19 cellular contexts compared by ENCODE assay signal in genomic region chr11:45400594-45400993, GRCh38.
A peak's percentile ranks its signal among the peaks of the same experiment; 100 is the strongest.
DNase-seq lines count a peak whose midpoint lies in the region; FAIRE-seq and TF ChIP-seq lines count a peak whose summit lies in the region.
"Had no signal": no experiment of that assay in that cellular context is flagged by ENCODE, and none has a peak within 500 bp of the region (broad histone marks: within the 10 kb centered on the region; RNA-seq: fewer than 3 reads in every experiment).

No MANE protein-coding gene starts in this region.

- H3K4me2 ChIP-seq in astrocyte (ENCODE audit: low read length): peak overlapping the region; percentile 78
- H3K4me2 ChIP-seq: BLaER1 had no signal

- no peaks in the 10 kb centered on the region for H3K36me3 Mint-ChIP-seq in HFFc6 (ENCODE audit: low read depth)
- no peaks in the 10 kb centered on the region for H3K36me3 Mint-ChIP-seq in astrocyte (ENCODE audit: low read depth, unreplicated experiment)
- H3K36me3 Mint-ChIP-seq: activated CD4-positive, alpha-beta memory T cell treated with anti-CD3 and anti-CD28 coated beads for 36 hours had no signal

- WGBS in esophagus squamous epithelium, 2 donors: 72 to 85% methylated on average over 5 to 7 of the region's 8 CpGs

- H3K27me3 ChIP-seq in AG04450 (ENCODE audit: control insufficient read depth, insufficient read depth, low read length) (no peaks in the 10 kb centered on the region), astrocyte (ENCODE audit: insufficient read depth, low read length) (peaks cover 5% of the 10 kb centered on the region), esophagus squamous epithelium (peaks cover 0 to 35% (median 0%) of the 10 kb centered on the region in 4 donors)
- H3K27me3 ChIP-seq: BLaER1, Peyer's patch, vagina had no signal

- no peak overlapping the region for H3K4me3 ChIP-seq in AG04450 (ENCODE audit: low read depth, low read length)
- no peak overlapping the region for H3K4me3 ChIP-seq in astrocyte (ENCODE audit: insufficient read depth, low read depth, low read length)
- no peak overlapping the region for H3K4me3 ChIP-seq in esophagus squamous epithelium
- H3K4me3 ChIP-seq: BLaER1, Peyer's patch, psoas muscle, vagina had no signal

- H3K4me1 Mint-ChIP-seq in HFFc6 (ENCODE audit: low read depth): peaks cover 63% of the 10 kb centered on the region
- peaks cover 15% of the 10 kb centered on the region for H3K4me1 Mint-ChIP-seq in astrocyte (ENCODE audit: low read depth, unreplicated experiment)

- TF ChIP-seq CTCF in AG04450 (IDR thresholded peaks at IDR 0.05; ENCODE audit: low read depth, low read length): no peak
- no peak for TF ChIP-seq CTCF in HFFc6 (IDR thresholded peaks at IDR 0.05)
- TF ChIP-seq CTCF in astrocyte (IDR thresholded peaks at IDR 0.05; ENCODE audit: insufficient read depth, low read depth, low read length): no peak
- TF ChIP-seq CTCF in esophagus squamous epithelium (IDR thresholded peaks at IDR 0.05): no peak

- H3K27me3 Mint-ChIP-seq in HFFc6 (ENCODE audit: insufficient read depth) (peaks cover 7% of the 10 kb centered on the region; the same call in 1 of the 2 replicates), astrocyte (ENCODE audit: low read depth, unreplicated experiment) (peaks cover 55% of the 10 kb centered on the region)

- CTCF ChIA-PET in AG04450 (lab: Charles Lee): interaction anchor here (1.2 to 2.1 kb wide), 2 partner anchors 29 to 254 kb away, joined by 4 to 11 read pairs; no protein-coding TSS in a partner anchor

- H3K9me3 ChIP-seq in AG04450 (ENCODE audit: control insufficient read depth, insufficient read depth, low read length): no peaks in the 10 kb centered on the region
- H3K9me3 ChIP-seq in astrocyte (ENCODE audit: insufficient read depth, low read depth, low read length): no peaks in the 10 kb centered on the region
- H3K9me3 ChIP-seq in esophagus squamous epithelium: no peaks in the 10 kb centered on the region
- H3K9me3 ChIP-seq: BLaER1, Peyer's patch, psoas muscle, vagina had no signal

- peak overlapping the region; percentile 21 for H3K27ac ChIP-seq in AG04450 (ENCODE audit: low read depth, low read length)
- H3K27ac ChIP-seq in astrocyte (ENCODE audit: low read depth, low read length): peak overlapping the region; percentile 53
- H3K27ac ChIP-seq in esophagus squamous epithelium: no peak overlapping the region
- H3K27ac ChIP-seq: BLaER1, epithelial cell of prostate, Peyer's patch, psoas muscle, vagina had no signal

- intact Hi-C loops in esophagus squamous epithelium (cut with DNase I): no loop called here

- H3K4me1 ChIP-seq in astrocyte (ENCODE audit: insufficient read depth, low read length): peaks cover 16% of the 10 kb centered on the region
- no peaks in the 10 kb centered on the region for H3K4me1 ChIP-seq in esophagus squamous epithelium
- H3K4me1 ChIP-seq: Peyer's patch, psoas muscle, vagina had no signal

- H3K36me3 ChIP-seq in astrocyte (ENCODE audit: insufficient read depth, low read length): no peaks in the 10 kb centered on the region
- H3K36me3 ChIP-seq in esophagus squamous epithelium: no peaks in the 10 kb centered on the region
- H3K36me3 ChIP-seq: BLaER1, Peyer's patch, vagina had no signal

- peak overlapping the region; percentile 68 for H3K4me3 Mint-ChIP-seq in HFFc6
- no peak overlapping the region for H3K4me3 Mint-ChIP-seq in astrocyte (ENCODE audit: unreplicated experiment)
- H3K4me3 Mint-ChIP-seq: activated CD4-positive, alpha-beta memory T cell treated with anti-CD3 and anti-CD28 coated beads for 36 hours had no signal

- peak overlapping the region; percentile 53 for H3K9ac ChIP-seq in astrocyte (ENCODE audit: low read length)
- H3K9ac ChIP-seq: BLaER1 had no signal

- H3K27ac Mint-ChIP-seq in HFFc6 (peak overlapping the region; percentile 93), astrocyte (ENCODE audit: unreplicated experiment) (peak overlapping the region; percentile 6)
- H3K27ac Mint-ChIP-seq: activated CD4-positive, alpha-beta memory T cell treated with anti-CD3 and anti-CD28 coated beads for 36 hours had no signal

- H3K9me3 Mint-ChIP-seq in HFFc6 (no peaks in the 10 kb centered on the region), astrocyte (ENCODE audit: unreplicated experiment) (peaks cover 3% of the 10 kb centered on the region)
- H3K9me3 Mint-ChIP-seq: activated CD4-positive, alpha-beta memory T cell treated with anti-CD3 and anti-CD28 coated beads for 36 hours had no signal

- no peak overlapping the region for H2AFZ ChIP-seq in astrocyte (ENCODE audit: low read depth, low read length)

- DNase-seq in AG04450 (ENCODE audit: low read depth, low spot score) (peak; percentile 24), HFFc6 (peak; percentile 88), astrocyte (ENCODE audit: low read depth) (peak; percentile 78), iris pigment epithelial cell (ENCODE audit: low read depth) (peak; percentile 35), esophagus squamous epithelium (lab: John Stamatoyannopoulos, UW) (no peak), NCI-H345 treated with DMSO at 0.1 percent for 48 hours (lab: John Stamatoyannopoulos, UW; ENCODE audit: unreplicated experiment) (no peak), ecto neural progenitor cell (ENCODE audit: low spot score) (no peak), NCI-H187 treated with DMSO at 0.1 percent for 48 hours (lab: John Stamatoyannopoulos, UW) (no peak)
- DNase-seq: activated CD4-positive, alpha-beta memory T cell treated with anti-CD3 and anti-CD28 coated beads for 36 hours; activated gamma-delta T cell treated with Interleukin-2 at 50 U/mL for 16 hours; caudate nucleus; DMS79 treated with DMSO at 0.1 percent for 48 hours; NCI-H1092; Peyer's patch; psoas muscle had no signal

- no peaks in the 10 kb centered on the region for H3K79me2 ChIP-seq in astrocyte (ENCODE audit: insufficient read depth, low read length)

- H4K20me1 ChIP-seq in astrocyte (ENCODE audit: insufficient read depth, low read length): no peaks in the 10 kb centered on the region
- H4K20me1 ChIP-seq: BLaER1 had no signal

- TF ChIP-seq POLR2A in esophagus squamous epithelium (IDR thresholded peaks at IDR 0.05): no peak

- peak; percentile 23 for FAIRE-seq in astrocyte (lab: Jason Lieb, UNC)
- FAIRE-seq: H1 had no signal

- POLR2A ChIA-PET in AG04450 (lab: Yijun Ruan, JAX): no interaction called here

Comparison
In these comparisons a context has a peak if more than half of its experiments do, and no peak if none do; other contexts are left out.
1. DNase-seq: peak in AG04450 (single experiment), HFFc6 (single experiment), astrocyte (single experiment) and iris pigment epithelial cell (single experiment); none in esophagus squamous epithelium (single experiment), NCI-H345 treated with DMSO at 0.1 percent for 48 hours (single experiment), ecto neural progenitor cell (single experiment) and NCI-H187 treated with DMSO at 0.1 percent for 48 hours (single experiment).
2. H3K27ac ChIP-seq: peak in AG04450 (single experiment) and astrocyte (single experiment); none in esophagus squamous epithelium (0 of 4).